1 cellular context compared by ENCODE assay signal in the genomic region with DNA sequence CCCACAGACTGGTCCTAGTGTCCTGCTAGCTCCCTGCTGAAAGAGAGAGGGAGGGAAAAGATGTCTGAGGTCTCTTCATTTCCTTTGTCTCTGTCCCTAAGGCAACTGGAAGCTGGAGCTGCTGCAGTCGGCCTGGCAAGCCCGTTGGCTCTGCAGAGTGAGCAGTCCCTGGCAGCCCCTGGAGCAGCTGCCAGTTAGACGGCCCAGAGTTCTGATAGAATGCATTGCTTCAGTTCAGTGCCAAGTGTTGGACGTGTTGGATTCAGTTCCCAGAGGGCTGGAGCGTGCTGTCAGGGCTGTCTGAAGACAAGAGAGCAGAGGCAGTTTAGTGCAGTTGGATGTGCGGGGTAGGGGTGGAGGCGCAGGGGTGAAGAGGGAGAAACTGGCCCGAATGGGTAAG.
TF ChIP-seq lines count a peak whose summit lies in the region.

No MANE protein-coding gene starts in this region.

TF ChIP-seq in GM23338, 12 proteins besides CTCF, POLR2A, EP300 and RAD21 (continued from another document):
- no peak for TF ChIP-seq ETS1 (IDR thresholded peaks at IDR 0.05)
- TF ChIP-seq POLR2AphosphoS5 (IDR thresholded peaks at IDR 0.05; ENCODE audit: low read depth) = no peak
- no peak for TF ChIP-seq STAT1 (IDR thresholded peaks at IDR 0.05; ENCODE audit: unreplicated experiment)
- no peak for TF ChIP-seq JUNB (IDR thresholded peaks at IDR 0.05; ENCODE audit: unreplicated experiment)
- no peak for TF ChIP-seq ZNF114 (CRISPR knock-in tag; IDR thresholded peaks at IDR 0.05)
- TF ChIP-seq, protein P1, sequence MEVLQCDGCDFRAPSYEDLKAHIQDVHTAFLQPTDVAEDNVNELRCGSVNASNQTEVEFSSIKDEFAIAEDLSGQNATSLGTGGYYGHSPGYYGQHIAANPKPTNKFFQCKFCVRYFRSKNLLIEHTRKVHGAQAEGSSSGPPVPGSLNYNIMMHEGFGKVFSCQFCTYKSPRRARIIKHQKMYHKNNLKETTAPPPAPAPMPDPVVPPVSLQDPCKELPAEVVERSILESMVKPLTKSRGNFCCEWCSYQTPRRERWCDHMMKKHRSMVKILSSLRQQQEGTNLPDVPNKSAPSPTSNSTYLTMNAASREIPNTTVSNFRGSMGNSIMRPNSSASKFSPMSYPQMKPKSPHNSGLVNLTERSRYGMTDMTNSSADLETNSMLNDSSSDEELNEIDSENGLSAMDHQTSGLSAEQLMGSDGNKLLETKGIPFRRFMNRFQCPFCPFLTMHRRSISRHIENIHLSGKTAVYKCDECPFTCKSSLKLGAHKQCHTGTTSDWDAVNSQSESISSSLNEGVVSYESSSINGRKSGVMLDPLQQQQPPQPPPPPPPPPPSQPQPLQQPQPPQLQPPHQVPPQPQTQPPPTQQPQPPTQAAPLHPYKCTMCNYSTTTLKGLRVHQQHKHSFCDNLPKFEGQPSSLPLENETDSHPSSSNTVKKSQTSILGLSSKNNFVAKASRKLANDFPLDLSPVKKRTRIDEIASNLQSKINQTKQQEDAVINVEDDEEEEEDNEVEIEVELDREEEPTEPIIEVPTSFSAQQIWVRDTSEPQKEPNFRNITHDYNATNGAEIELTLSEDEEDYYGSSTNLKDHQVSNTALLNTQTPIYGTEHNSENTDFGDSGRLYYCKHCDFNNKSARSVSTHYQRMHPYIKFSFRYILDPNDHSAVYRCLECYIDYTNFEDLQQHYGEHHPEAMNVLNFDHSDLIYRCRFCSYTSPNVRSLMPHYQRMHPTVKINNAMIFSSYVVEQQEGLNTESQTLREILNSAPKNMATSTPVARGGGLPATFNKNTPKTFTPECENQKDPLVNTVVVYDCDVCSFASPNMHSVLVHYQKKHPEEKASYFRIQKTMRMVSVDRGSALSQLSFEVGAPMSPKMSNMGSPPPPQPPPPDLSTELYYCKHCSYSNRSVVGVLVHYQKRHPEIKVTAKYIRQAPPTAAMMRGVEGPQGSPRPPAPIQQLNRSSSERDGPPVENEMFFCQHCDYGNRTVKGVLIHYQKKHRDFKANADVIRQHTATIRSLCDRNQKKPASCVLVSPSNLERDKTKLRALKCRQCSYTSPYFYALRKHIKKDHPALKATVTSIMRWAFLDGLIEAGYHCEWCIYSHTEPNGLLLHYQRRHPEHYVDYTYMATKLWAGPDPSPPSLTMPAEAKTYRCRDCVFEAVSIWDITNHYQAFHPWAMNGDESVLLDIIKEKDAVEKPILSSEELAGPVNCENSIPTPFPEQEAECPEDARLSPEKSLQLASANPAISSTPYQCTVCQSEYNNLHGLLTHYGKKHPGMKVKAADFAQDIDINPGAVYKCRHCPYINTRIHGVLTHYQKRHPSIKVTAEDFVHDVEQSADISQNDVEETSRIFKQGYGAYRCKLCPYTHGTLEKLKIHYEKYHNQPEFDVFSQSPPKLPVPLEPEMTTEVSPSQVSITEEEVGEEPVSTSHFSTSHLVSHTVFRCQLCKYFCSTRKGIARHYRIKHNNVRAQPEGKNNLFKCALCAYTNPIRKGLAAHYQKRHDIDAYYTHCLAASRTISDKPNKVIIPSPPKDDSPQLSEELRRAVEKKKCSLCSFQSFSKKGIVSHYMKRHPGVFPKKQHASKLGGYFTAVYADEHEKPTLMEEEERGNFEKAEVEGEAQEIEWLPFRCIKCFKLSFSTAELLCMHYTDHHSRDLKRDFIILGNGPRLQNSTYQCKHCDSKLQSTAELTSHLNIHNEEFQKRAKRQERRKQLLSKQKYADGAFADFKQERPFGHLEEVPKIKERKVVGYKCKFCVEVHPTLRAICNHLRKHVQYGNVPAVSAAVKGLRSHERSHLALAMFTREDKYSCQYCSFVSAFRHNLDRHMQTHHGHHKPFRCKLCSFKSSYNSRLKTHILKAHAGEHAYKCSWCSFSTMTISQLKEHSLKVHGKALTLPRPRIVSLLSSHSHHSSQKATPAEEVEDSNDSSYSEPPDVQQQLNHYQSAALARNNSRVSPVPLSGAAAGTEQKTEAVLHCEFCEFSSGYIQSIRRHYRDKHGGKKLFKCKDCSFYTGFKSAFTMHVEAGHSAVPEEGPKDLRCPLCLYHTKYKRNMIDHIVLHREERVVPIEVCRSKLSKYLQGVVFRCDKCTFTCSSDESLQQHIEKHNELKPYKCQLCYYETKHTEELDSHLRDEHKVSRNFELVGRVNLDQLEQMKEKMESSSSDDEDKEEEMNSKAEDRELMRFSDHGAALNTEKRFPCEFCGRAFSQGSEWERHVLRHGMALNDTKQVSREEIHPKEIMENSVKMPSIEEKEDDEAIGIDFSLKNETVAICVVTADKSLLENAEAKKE (CRISPR knock-in tag; IDR thresholded peaks at IDR 0.05) = no peak
- TF ChIP-seq CREB1 (CRISPR knock-in tag; IDR thresholded peaks at IDR 0.05; ENCODE audit: low read depth) = no peak
- no peak for TF ChIP-seq REST (IDR thresholded peaks at IDR 0.05; ENCODE audit: unreplicated experiment)
- no peak for TF ChIP-seq ZNF331 (CRISPR knock-in tag; IDR thresholded peaks at IDR 0.05; ENCODE audit: low read depth)
- no peak for TF ChIP-seq EZH2 (IDR thresholded peaks at IDR 0.05; ENCODE audit: low read depth, unreplicated experiment)
TF ChIP-seq in GM23338: peak in this region for 0.
